In the genomic region with DNA sequence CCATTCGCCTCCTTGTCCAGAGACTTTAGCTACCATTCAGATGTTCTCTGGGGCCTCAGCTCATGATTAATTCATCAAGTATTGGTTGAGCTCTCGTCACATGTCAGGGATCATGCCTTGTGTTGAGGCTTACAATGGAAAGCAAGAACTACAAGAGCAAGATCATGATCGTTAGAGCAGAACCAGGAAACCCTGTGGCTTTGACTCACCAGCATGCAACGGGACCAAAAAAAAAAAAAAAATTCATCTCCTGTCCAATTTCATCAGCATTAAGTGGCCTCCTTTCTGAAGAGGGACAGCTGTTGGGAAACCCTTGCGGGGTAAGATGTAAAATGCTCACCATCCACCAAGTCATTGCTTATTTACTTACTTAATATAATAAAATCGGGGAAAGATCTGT, we compare ENCODE assay signal across 9 cellular contexts. TPM values are rescaled to one million over a fixed set of nuclear protein-coding genes. Genes with fewer than 3 reads are reported as not detected.
DNase-seq lines count a peak whose midpoint lies in the region; ATAC-seq and TF ChIP-seq lines count a peak whose summit lies in the region.
"Had no signal": no experiment of that assay in that cellular context is flagged by ENCODE, and none has a peak within 500 bp of the region (broad histone marks: within the 10 kb centered on the region; RNA-seq: fewer than 3 reads in every experiment).

No MANE protein-coding gene starts in this region.

- H4K8ac ChIP-seq in mesenchymal stem cell (ENCODE audit: low read length), result no peak overlapping the region

- H2AK5ac ChIP-seq in mesenchymal stem cell (ENCODE audit: low read length, severe bottlenecking), result no peak overlapping the region

- peak overlapping the region; percentile 82 for H3K27ac ChIP-seq in mesenchymal stem cell (ENCODE audit: low read length, poor library complexity, severe bottlenecking)

- DNase-seq in GM10248 (ENCODE audit: extremely low spot score) (peak; percentile 52), H4 (ENCODE audit: low spot score) (peak; percentile 64), RKO (ENCODE audit: low spot score) (peak; percentile 37), mesenchymal stem cell (peak; percentile 95), GOT3 (lab: John Stamatoyannopoulos, UW) (no peak), BE2C (no peak), superior temporal gyrus (ENCODE audit: extremely low spot score) (no peak)
- DNase-seq: right cardiac atrium had no signal

- ATAC-seq in HG03039 (IDR thresholded peaks at IDR 0.05; ENCODE audit: unreplicated experiment), result no peak

- H3K36me3 ChIP-seq in mesenchymal stem cell (ENCODE audit: control insufficient read depth in 1 of 2, insufficient read depth in 2 of 2, low read depth in 1 of 2, low read length in 2 of 2), result no peaks in the 10 kb centered on the region
- no peaks in the 10 kb centered on the region for H3K36me3 ChIP-seq in BE2C

- no peak overlapping the region for H3K14ac ChIP-seq in mesenchymal stem cell (ENCODE audit: low read length in 2 of 2)

- no peak overlapping the region for H2BK15ac ChIP-seq in mesenchymal stem cell (ENCODE audit: low read depth, poor library complexity, severe bottlenecking)

- H3K27me3 ChIP-seq in mesenchymal stem cell (ENCODE audit: control insufficient read depth in 1 of 2, insufficient read depth in 1 of 2, low read length in 2 of 2) (peaks cover 0 to 8% of the 10 kb centered on the region in 2 experiments), BE2C (no peaks in the 10 kb centered on the region)

- H3K4me2 ChIP-seq in mesenchymal stem cell (ENCODE audit: low read length, poor library complexity, severe bottlenecking), result no peak overlapping the region

- H3K4ac ChIP-seq in mesenchymal stem cell (ENCODE audit: low read depth in 1 of 2, low read length in 2 of 2), result no peak overlapping the region

- H3K23ac ChIP-seq in mesenchymal stem cell (ENCODE audit: low read length in 2 of 2), result no peak overlapping the region

- H3K9me3 ChIP-seq in mesenchymal stem cell (ENCODE audit: control insufficient read depth, low read length), result no peaks in the 10 kb centered on the region
- H3K9me3 ChIP-seq in BE2C, result peaks cover 3% of the 10 kb centered on the region; the same call in 1 of the 2 replicates

- POLR2A ChIA-PET in GM10248 (lab: Yijun Ruan, JAX), result no interaction called here

- no peak overlapping the region for H2BK12ac ChIP-seq in mesenchymal stem cell (ENCODE audit: low read length in 2 of 2)

- H3K4me3 ChIP-seq in mesenchymal stem cell (ENCODE audit: insufficient read depth in 1 of 2, low read depth in 1 of 2, low read length in 2 of 2) (no peak overlapping the region), BE2C (ENCODE audit: low read depth, low read length) (no peak overlapping the region)

- H3K4me1 ChIP-seq in mesenchymal stem cell (ENCODE audit: control insufficient read depth, insufficient read depth, low read depth, low read length) (peaks cover 17% of the 10 kb centered on the region), BE2C (no peaks in the 10 kb centered on the region)

- no peak overlapping the region for H2BK5ac ChIP-seq in mesenchymal stem cell (ENCODE audit: low read depth, low read length, poor library complexity, severe bottlenecking)

- H2AFZ ChIP-seq in mesenchymal stem cell (ENCODE audit: low read depth, low read length), result no peak overlapping the region

- CTCF ChIA-PET in GM10248 (lab: Yijun Ruan, JAX), result interaction anchor here (1.1 to 5.3 kb wide), 4 partner anchors 15 to 65 kb away, joined by 3 to 51 read pairs (median 8); no protein-coding TSS in a partner anchor

- 54% methylated on average over 6 of the region's 6 CpGs for WGBS in mesenchymal stem cell

- no peaks in the 10 kb centered on the region for H3K79me1 ChIP-seq in mesenchymal stem cell (replicated peaks; ENCODE audit: low read length, poor library complexity, severe bottlenecking)

- H2BK120ac ChIP-seq in mesenchymal stem cell (ENCODE audit: low read depth, low read length), result no peak overlapping the region

- no peak overlapping the region for H3K18ac ChIP-seq in mesenchymal stem cell (ENCODE audit: low read depth in 1 of 2, low read length in 2 of 2)

- no peak overlapping the region for H4K91ac ChIP-seq in mesenchymal stem cell (ENCODE audit: low read length)

- TF ChIP-seq CTCF in GM10248 (IDR thresholded peaks at IDR 0.05; ENCODE audit: control extremely low read depth, extremely low read depth, low read depth, missing control alignments), result no peak
- TF ChIP-seq CTCF in BE2C (IDR thresholded peaks at IDR 0.05; ENCODE audit: low read depth, low read length), result no peak

- H3K9ac ChIP-seq in mesenchymal stem cell (ENCODE audit: low read length), result peak overlapping the region; percentile 13

RNA-seq across cellular contexts. Expression of gene USP10, which starts 12.1 kb away (rescaled TPM):
- 48.5 and 79.5 TPM in 2 replicates for total RNA-seq in H4 (2014; rRNA removed; shearing (Covaris generic))
- 51.6 TPM for polyA plus RNA-seq in mesenchymal stem cell (2013, experiment 1 of 2)
- 51.4 TPM for polyA plus RNA-seq in mesenchymal stem cell (2013, experiment 2 of 2)
- 184 TPM for polyA plus RNA-seq in BE2C (2012; ENCODE audit: insufficient read depth, insufficient read length, low read depth)

RNA-seq across cellular contexts. Expression of gene KLHL36, which starts 39.4 kb away (rescaled TPM):
- total RNA-seq in H4 (2014; rRNA removed; shearing (Covaris generic)), result 19.2 and 23.5 TPM in 2 replicates
- 19.3 TPM for polyA plus RNA-seq in mesenchymal stem cell (2013, experiment 1 of 2)
- polyA plus RNA-seq in mesenchymal stem cell (2013, experiment 2 of 2), result 18.4 TPM
- polyA plus RNA-seq in BE2C (2012; ENCODE audit: insufficient read depth, insufficient read length, low read depth), result 11.8 TPM

Comparison
In these comparisons a context has a peak if more than half of its experiments do, and no peak if none do; other contexts are left out.
1. DNase-seq: peak in GM10248 (single experiment), H4 (single experiment), RKO (single experiment) and mesenchymal stem cell (single experiment); none in GOT3 (single experiment), BE2C (single experiment) and superior temporal gyrus (single experiment).